ENCODE assay signal across 1 cellular context in the genomic region with DNA sequence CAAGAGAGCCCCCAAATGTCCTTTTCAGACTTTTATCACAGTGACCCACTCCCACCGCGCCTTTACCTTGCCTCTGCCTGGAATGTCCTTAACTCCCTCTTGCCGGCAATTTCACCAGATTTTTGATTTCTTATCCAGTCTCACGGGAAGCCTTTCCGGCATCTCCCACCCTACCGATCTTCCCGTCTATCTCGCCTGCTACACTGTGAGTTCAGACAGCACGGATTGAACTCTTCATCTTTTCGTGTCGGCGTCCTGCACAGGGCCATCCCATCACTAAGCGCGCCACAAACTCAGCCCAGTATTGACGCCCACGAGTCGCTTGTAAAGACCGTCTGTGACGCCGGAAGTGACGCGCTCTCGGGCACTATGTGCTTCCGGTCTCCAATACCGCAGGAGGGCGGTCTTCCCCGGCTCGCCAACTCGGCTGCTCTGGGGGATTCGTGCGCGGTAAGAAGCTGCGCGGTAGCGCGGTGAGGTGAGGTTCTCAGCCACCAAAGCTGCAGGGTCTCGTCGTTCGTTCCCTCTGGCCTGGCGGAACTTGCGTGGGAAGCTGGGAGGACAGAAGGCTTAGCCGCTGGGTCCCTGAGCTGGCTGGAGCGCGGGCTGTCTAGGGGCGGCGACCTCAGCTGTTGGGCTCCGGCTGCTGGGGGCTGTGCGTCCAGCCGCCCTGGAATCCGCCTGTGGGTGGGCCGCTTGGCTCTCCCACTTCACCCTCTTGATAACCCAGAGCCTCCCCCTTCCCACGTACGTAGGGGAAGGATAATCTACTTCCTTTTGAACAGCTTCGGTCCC.
TF ChIP-seq lines count a peak whose summit lies in the region.

A gene with protein sequence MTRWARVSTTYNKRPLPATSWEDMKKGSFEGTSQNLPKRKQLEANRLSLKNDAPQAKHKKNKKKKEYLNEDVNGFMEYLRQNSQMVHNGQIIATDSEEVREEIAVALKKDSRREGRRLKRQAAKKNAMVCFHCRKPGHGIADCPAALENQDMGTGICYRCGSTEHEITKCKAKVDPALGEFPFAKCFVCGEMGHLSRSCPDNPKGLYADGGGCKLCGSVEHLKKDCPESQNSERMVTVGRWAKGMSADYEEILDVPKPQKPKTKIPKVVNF (plus strand): TSS at position 367 of the 795 bp plus-strand sequence. CDS start 3,171 bp downstream, outside the sequence.

TF ChIP-seq in GM12878, 131 proteins besides CTCF, POLR2A, EP300 and RAD21 (continued from another document and continues in another):
- TF ChIP-seq, protein P1, sequence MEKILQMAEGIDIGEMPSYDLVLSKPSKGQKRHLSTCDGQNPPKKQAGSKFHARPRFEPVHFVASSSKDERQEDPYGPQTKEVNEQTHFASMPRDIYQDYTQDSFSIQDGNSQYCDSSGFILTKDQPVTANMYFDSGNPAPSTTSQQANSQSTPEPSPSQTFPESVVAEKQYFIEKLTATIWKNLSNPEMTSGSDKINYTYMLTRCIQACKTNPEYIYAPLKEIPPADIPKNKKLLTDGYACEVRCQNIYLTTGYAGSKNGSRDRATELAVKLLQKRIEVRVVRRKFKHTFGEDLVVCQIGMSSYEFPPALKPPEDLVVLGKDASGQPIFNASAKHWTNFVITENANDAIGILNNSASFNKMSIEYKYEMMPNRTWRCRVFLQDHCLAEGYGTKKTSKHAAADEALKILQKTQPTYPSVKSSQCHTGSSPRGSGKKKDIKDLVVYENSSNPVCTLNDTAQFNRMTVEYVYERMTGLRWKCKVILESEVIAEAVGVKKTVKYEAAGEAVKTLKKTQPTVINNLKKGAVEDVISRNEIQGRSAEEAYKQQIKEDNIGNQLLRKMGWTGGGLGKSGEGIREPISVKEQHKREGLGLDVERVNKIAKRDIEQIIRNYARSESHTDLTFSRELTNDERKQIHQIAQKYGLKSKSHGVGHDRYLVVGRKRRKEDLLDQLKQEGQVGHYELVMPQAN (conservative IDR thresholded peaks at IDR 0.05), result peak; percentile 79
- TF ChIP-seq, protein P2, sequence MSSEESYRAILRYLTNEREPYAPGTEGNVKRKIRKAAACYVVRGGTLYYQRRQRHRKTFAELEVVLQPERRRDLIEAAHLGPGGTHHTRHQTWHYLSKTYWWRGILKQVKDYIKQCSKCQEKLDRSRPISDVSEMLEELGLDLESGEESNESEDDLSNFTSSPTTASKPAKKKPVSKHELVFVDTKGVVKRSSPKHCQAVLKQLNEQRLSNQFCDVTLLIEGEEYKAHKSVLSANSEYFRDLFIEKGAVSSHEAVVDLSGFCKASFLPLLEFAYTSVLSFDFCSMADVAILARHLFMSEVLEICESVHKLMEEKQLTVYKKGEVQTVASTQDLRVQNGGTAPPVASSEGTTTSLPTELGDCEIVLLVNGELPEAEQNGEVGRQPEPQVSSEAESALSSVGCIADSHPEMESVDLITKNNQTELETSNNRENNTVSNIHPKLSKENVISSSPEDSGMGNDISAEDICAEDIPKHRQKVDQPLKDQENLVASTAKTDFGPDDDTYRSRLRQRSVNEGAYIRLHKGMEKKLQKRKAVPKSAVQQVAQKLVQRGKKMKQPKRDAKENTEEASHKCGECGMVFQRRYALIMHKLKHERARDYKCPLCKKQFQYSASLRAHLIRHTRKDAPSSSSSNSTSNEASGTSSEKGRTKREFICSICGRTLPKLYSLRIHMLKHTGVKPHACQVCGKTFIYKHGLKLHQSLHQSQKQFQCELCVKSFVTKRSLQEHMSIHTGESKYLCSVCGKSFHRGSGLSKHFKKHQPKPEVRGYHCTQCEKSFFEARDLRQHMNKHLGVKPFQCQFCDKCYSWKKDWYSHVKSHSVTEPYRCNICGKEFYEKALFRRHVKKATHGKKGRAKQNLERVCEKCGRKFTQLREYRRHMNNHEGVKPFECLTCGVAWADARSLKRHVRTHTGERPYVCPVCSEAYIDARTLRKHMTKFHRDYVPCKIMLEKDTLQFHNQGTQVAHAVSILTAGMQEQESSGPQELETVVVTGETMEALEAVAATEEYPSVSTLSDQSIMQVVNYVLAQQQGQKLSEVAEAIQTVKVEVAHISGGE (CRISPR knock-in tag; IDR thresholded peaks at IDR 0.05), result no peak
- TF ChIP-seq TAF1 (IDR thresholded peaks at IDR 0.05; ENCODE audit: borderline replicate concordance, low read depth, low read length) (peak; percentile 81; the same call in 1 of the 2 replicates), BHLHE40 (IDR thresholded peaks at IDR 0.05; ENCODE audit: borderline replicate concordance in 1 of 2, low read depth in 2 of 2, low read length in 1 of 2) (peak; percentile 55 to 74; a peak in 3 of 4 replicates), SMAD1 (IDR thresholded peaks at IDR 0.05; ENCODE audit: low read depth, partially characterized antibody) (peak; percentile 31), RUNX3 (IDR thresholded peaks at IDR 0.05; ENCODE audit: low read length) (peak; percentile 93), NFXL1 (IDR thresholded peaks at IDR 0.05; ENCODE audit: borderline replicate concordance) (no peak), GATAD2B (conservative IDR thresholded peaks at IDR 0.05; ENCODE audit: low read depth) (peak; percentile 64; the same call in 1 of the 2 replicates), NR2C1 (IDR thresholded peaks at IDR 0.05) (peak; percentile 92), PAX5 (IDR thresholded peaks at IDR 0.05; ENCODE audit: borderline replicate concordance, low read depth, low read length) (0 out of 2 replicates have a peak, but pooled peaks have one; percentile 12), MEF2A (IDR thresholded peaks at IDR 0.05; ENCODE audit: insufficient read depth, low read depth, low read length) (0 out of 2 replicates have a peak, but pooled peaks have one; percentile 51), ATF7 (IDR thresholded peaks at IDR 0.05; ENCODE audit: low read depth) (peak; percentile 75), CBFB (IDR thresholded peaks at IDR 0.05; ENCODE audit: low read depth) (peak; percentile 87), SMAD5 (IDR thresholded peaks at IDR 0.05; ENCODE audit: low read depth) (peak; percentile 91; the same call in 1 of the 2 replicates), EZH2 (IDR thresholded peaks at IDR 0.05; ENCODE audit: borderline replicate concordance, control insufficient read depth, low read depth, low read length) (no peak), NFYA (IDR thresholded peaks at IDR 0.05; ENCODE audit: borderline replicate concordance, low read depth, low read length) (no peak), KLF5 (IDR thresholded peaks at IDR 0.05; ENCODE audit: partially characterized antibody) (no peak), RELA (IDR thresholded peaks at IDR 0.05; ENCODE audit: borderline replicate concordance, partially characterized antibody) (peak; percentile 66), IKZF1 (conservative IDR thresholded peaks at IDR 0.05) (peak; percentile 80), SREBF2 (IDR thresholded peaks at IDR 0.05; ENCODE audit: low read length) (peak; percentile 50; the same call in 1 of the 2 replicates), STAT3 (IDR thresholded peaks at IDR 0.05; ENCODE audit: low read depth, low read length) (no peak), PML (IDR thresholded peaks at IDR 0.05; ENCODE audit: low read length) (peak; percentile 89)
- TF ChIP-seq, protein P3, sequence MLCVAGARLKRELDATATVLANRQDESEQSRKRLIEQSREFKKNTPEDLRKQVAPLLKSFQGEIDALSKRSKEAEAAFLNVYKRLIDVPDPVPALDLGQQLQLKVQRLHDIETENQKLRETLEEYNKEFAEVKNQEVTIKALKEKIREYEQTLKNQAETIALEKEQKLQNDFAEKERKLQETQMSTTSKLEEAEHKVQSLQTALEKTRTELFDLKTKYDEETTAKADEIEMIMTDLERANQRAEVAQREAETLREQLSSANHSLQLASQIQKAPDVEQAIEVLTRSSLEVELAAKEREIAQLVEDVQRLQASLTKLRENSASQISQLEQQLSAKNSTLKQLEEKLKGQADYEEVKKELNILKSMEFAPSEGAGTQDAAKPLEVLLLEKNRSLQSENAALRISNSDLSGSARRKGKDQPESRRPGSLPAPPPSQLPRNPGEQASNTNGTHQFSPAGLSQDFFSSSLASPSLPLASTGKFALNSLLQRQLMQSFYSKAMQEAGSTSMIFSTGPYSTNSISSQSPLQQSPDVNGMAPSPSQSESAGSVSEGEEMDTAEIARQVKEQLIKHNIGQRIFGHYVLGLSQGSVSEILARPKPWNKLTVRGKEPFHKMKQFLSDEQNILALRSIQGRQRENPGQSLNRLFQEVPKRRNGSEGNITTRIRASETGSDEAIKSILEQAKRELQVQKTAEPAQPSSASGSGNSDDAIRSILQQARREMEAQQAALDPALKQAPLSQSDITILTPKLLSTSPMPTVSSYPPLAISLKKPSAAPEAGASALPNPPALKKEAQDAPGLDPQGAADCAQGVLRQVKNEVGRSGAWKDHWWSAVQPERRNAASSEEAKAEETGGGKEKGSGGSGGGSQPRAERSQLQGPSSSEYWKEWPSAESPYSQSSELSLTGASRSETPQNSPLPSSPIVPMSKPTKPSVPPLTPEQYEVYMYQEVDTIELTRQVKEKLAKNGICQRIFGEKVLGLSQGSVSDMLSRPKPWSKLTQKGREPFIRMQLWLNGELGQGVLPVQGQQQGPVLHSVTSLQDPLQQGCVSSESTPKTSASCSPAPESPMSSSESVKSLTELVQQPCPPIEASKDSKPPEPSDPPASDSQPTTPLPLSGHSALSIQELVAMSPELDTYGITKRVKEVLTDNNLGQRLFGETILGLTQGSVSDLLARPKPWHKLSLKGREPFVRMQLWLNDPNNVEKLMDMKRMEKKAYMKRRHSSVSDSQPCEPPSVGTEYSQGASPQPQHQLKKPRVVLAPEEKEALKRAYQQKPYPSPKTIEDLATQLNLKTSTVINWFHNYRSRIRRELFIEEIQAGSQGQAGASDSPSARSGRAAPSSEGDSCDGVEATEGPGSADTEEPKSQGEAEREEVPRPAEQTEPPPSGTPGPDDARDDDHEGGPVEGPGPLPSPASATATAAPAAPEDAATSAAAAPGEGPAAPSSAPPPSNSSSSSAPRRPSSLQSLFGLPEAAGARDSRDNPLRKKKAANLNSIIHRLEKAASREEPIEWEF (IDR thresholded peaks at IDR 0.05; ENCODE audit: insufficient replicate concordance, low read depth, low read length), result no peak
- TF ChIP-seq, protein P4, sequence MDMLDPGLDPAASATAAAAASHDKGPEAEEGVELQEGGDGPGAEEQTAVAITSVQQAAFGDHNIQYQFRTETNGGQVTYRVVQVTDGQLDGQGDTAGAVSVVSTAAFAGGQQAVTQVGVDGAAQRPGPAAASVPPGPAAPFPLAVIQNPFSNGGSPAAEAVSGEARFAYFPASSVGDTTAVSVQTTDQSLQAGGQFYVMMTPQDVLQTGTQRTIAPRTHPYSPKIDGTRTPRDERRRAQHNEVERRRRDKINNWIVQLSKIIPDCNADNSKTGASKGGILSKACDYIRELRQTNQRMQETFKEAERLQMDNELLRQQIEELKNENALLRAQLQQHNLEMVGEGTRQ (IDR thresholded peaks at IDR 0.05; ENCODE audit: borderline replicate concordance, low read depth, low read length), result no peak
- TF ChIP-seq, protein P5, sequence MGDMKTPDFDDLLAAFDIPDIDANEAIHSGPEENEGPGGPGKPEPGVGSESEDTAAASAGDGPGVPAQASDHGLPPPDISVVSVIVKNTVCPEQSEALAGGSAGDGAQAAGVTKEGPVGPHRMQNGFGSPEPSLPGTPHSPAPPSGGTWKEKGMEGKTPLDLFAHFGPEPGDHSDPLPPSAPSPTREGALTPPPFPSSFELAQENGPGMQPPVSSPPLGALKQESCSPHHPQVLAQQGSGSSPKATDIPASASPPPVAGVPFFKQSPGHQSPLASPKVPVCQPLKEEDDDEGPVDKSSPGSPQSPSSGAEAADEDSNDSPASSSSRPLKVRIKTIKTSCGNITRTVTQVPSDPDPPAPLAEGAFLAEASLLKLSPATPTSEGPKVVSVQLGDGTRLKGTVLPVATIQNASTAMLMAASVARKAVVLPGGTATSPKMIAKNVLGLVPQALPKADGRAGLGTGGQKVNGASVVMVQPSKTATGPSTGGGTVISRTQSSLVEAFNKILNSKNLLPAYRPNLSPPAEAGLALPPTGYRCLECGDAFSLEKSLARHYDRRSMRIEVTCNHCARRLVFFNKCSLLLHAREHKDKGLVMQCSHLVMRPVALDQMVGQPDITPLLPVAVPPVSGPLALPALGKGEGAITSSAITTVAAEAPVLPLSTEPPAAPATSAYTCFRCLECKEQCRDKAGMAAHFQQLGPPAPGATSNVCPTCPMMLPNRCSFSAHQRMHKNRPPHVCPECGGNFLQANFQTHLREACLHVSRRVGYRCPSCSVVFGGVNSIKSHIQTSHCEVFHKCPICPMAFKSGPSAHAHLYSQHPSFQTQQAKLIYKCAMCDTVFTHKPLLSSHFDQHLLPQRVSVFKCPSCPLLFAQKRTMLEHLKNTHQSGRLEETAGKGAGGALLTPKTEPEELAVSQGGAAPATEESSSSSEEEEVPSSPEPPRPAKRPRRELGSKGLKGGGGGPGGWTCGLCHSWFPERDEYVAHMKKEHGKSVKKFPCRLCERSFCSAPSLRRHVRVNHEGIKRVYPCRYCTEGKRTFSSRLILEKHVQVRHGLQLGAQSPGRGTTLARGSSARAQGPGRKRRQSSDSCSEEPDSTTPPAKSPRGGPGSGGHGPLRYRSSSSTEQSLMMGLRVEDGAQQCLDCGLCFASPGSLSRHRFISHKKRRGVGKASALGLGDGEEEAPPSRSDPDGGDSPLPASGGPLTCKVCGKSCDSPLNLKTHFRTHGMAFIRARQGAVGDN (IDR thresholded peaks at IDR 0.05), result peak; percentile 80; the same call in 1 of the 2 replicates
- TF ChIP-seq, protein P6, sequence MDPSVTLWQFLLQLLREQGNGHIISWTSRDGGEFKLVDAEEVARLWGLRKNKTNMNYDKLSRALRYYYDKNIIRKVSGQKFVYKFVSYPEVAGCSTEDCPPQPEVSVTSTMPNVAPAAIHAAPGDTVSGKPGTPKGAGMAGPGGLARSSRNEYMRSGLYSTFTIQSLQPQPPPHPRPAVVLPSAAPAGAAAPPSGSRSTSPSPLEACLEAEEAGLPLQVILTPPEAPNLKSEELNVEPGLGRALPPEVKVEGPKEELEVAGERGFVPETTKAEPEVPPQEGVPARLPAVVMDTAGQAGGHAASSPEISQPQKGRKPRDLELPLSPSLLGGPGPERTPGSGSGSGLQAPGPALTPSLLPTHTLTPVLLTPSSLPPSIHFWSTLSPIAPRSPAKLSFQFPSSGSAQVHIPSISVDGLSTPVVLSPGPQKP (IDR thresholded peaks at IDR 0.05; ENCODE audit: low read depth, low read length), result peak; percentile 86
- TF ChIP-seq, protein P7, sequence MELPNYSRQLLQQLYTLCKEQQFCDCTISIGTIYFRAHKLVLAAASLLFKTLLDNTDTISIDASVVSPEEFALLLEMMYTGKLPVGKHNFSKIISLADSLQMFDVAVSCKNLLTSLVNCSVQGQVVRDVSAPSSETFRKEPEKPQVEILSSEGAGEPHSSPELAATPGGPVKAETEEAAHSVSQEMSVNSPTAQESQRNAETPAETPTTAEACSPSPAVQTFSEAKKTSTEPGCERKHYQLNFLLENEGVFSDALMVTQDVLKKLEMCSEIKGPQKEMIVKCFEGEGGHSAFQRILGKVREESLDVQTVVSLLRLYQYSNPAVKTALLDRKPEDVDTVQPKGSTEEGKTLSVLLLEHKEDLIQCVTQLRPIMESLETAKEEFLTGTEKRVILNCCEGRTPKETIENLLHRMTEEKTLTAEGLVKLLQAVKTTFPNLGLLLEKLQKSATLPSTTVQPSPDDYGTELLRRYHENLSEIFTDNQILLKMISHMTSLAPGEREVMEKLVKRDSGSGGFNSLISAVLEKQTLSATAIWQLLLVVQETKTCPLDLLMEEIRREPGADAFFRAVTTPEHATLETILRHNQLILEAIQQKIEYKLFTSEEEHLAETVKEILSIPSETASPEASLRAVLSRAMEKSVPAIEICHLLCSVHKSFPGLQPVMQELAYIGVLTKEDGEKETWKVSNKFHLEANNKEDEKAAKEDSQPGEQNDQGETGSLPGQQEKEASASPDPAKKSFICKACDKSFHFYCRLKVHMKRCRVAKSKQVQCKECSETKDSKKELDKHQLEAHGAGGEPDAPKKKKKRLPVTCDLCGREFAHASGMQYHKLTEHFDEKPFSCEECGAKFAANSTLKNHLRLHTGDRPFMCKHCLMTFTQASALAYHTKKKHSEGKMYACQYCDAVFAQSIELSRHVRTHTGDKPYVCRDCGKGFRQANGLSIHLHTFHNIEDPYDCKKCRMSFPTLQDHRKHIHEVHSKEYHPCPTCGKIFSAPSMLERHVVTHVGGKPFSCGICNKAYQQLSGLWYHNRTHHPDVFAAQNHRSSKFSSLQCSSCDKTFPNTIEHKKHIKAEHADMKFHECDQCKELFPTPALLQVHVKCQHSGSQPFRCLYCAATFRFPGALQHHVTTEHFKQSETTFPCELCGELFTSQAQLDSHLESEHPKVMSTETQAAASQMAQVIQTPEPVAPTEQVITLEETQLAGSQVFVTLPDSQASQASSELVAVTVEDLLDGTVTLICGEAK (IDR thresholded peaks at IDR 0.05; ENCODE audit: borderline replicate concordance), result peak; percentile 97
